8 cellular contexts compared by ENCODE assay signal in the genomic region with DNA sequence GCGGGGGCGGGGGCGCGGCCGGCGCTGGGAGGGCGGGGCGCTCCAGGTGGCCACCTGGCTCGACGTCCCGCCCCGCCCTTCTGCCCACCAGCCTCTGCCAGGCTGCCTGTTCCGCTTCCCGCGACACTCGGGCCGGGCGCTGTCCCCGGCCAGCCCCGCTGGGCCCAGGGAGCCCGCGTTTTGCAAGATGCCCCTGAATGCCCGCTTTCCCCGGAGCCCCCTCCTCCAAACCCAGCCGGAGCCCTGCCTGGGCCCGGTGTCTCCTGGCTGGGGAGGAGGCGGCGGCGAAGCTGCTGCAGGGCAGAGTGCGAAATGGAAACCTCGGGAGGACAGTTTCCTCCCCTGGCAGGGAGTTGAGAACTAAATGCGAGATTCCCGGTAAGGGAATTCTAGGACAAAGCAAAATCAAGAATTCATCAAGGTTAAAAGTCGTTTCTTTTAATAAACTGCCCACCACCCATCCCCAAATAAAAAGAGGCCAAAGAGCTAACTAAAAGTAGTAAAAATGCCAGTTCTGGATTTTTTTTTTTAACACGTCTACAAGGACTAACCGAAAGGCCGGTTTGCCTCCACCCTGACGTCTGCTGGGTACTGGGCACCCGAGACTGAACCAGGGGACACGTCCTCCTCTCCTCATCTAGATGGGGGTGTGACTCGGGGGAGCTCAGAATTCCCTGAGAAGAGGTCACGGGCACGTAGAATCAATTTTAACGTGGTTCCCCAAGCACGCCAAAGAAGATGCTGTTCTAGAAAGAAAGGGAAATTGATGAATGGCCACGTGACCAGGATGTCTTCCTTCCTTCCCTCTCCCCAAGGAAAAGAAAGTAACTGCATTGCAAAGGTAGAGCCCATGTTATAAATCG.
A peak's percentile ranks its signal among the peaks of the same experiment; 100 is the strongest.
DNase-seq lines count a peak whose midpoint lies in the region; ATAC-seq and TF ChIP-seq lines count a peak whose summit lies in the region.

No MANE protein-coding gene starts in this region.

- H3K18ac ChIP-seq in mesenchymal stem cell (ENCODE audit: low read depth in 1 of 2, low read length in 2 of 2): peak overlapping the region; percentile 50 to 80

- H3K27ac ChIP-seq in mesenchymal stem cell (ENCODE audit: low read length, poor library complexity, severe bottlenecking) (no peak overlapping the region), vagina (peak overlapping the region; percentile 75)

- H3K9me3 Mint-ChIP-seq in activated CD4-positive, alpha-beta T cell treated with anti-CD3 and anti-CD28 coated beads, Interleukin-2, amount 10 ng/mL, durations not matched to agents 24 days and 14 days: no peaks in the 10 kb centered on the region
- peaks cover 0 to 12% (median 7%) of the 10 kb centered on the region in 5 experiments for H3K9me3 Mint-ChIP-seq in brain

- H3K4me2 ChIP-seq in mesenchymal stem cell (ENCODE audit: low read length, poor library complexity, severe bottlenecking): peak overlapping the region; percentile 97

- no peak overlapping the region for H3K27ac Mint-ChIP-seq in activated CD4-positive, alpha-beta T cell treated with anti-CD3 and anti-CD28 coated beads, Interleukin-2, amount 10 ng/mL, durations not matched to agents 24 days and 14 days
- peak overlapping the region in 2 of 5 experiments; percentile 50 to 72 for H3K27ac Mint-ChIP-seq in brain

- in situ Hi-C loops in KBM-7 (cut with MboI; ENCODE audit: low pct_unique_long_range_greater_than_20kb, low sequenced_read_pairs): no loop called here

- peak overlapping the region; percentile 79 for H2BK120ac ChIP-seq in mesenchymal stem cell (ENCODE audit: low read depth, low read length)

- H2AK5ac ChIP-seq in mesenchymal stem cell (ENCODE audit: low read length, severe bottlenecking): no peak overlapping the region

- DNase-seq in activated CD4-positive, alpha-beta T cell treated with anti-CD3 and anti-CD28 coated beads, Interleukin-2, amount 10 ng/mL, durations not matched to agents 24 days and 14 days: no peak
- DNase-seq in activated CD4-positive, alpha-beta T cell treated with anti-CD3 and anti-CD28 coated beads, Interleukin-2, amount 50 U/mL, for 48 hours: no peak
- peak; percentile 69 for DNase-seq in NCI-H1105 (lab: John Stamatoyannopoulos, UW)
- DNase-seq in mesenchymal stem cell: peak; percentile 27
- no peak for DNase-seq in vagina (ENCODE audit: extremely low spot score in 2 of 2)
- DNase-seq in KBM-7: no peak

- ATAC-seq in GM21825 (IDR thresholded peaks at IDR 0.05; ENCODE audit: unreplicated experiment): peak; percentile 53

- peak overlapping the region; percentile 66 for H2AFZ ChIP-seq in mesenchymal stem cell (ENCODE audit: low read depth, low read length)

- H3K4me3 ChIP-seq in mesenchymal stem cell (ENCODE audit: insufficient read depth in 1 of 2, low read depth in 1 of 2, low read length in 2 of 2) (peak overlapping the region; percentile 72 to 75), vagina (peak overlapping the region; percentile 76 to 87)

- peak overlapping the region; percentile 66 to 67 for H3K4ac ChIP-seq in mesenchymal stem cell (ENCODE audit: low read depth in 1 of 2, low read length in 2 of 2)

- TF ChIP-seq POLR2A in vagina (IDR thresholded peaks at IDR 0.05): peak in 1 of 2 donors; percentile 17

- H4K8ac ChIP-seq in mesenchymal stem cell (ENCODE audit: low read length): peak overlapping the region; percentile 90

- peak overlapping the region; percentile 51 for H3K4me3 Mint-ChIP-seq in activated CD4-positive, alpha-beta T cell treated with anti-CD3 and anti-CD28 coated beads, Interleukin-2, amount 10 ng/mL, durations not matched to agents 24 days and 14 days
- peak overlapping the region; percentile 68 to 83 (median 80) for H3K4me3 Mint-ChIP-seq in brain

- H3K9me3 ChIP-seq in mesenchymal stem cell (ENCODE audit: control insufficient read depth, low read length) (no peaks in the 10 kb centered on the region), vagina (no peaks in the 10 kb centered on the region)

- H3K4me1 ChIP-seq in mesenchymal stem cell (ENCODE audit: control insufficient read depth, insufficient read depth, low read depth, low read length): peaks cover 16% of the 10 kb centered on the region
- H3K4me1 ChIP-seq in vagina: peaks cover 25% of the 10 kb centered on the region

- WGBS in mesenchymal stem cell: 18% methylated on average over 29 of the region's 47 CpGs

- H2BK5ac ChIP-seq in mesenchymal stem cell (ENCODE audit: low read depth, low read length, poor library complexity, severe bottlenecking): no peak overlapping the region

- no peak overlapping the region for H3K23ac ChIP-seq in mesenchymal stem cell (ENCODE audit: low read length in 2 of 2)

- H4K91ac ChIP-seq in mesenchymal stem cell (ENCODE audit: low read length): no peak overlapping the region

- peak overlapping the region; percentile 67 for H2BK15ac ChIP-seq in mesenchymal stem cell (ENCODE audit: low read depth, poor library complexity, severe bottlenecking)

- H3K27me3 ChIP-seq in mesenchymal stem cell (ENCODE audit: control insufficient read depth in 1 of 2, insufficient read depth in 1 of 2, low read length in 2 of 2): peaks cover 0 to 20% of the 10 kb centered on the region in 2 experiments
- H3K27me3 ChIP-seq in vagina: no peaks in the 10 kb centered on the region

- TF ChIP-seq CTCF in brain (conservative IDR thresholded peaks at IDR 0.05) (no peak), vagina (IDR thresholded peaks at IDR 0.05) (no peak)

- H3K27me3 Mint-ChIP-seq in activated CD4-positive, alpha-beta T cell treated with anti-CD3 and anti-CD28 coated beads, Interleukin-2, amount 10 ng/mL, durations not matched to agents 24 days and 14 days: peaks cover 18% of the 10 kb centered on the region
- H3K27me3 Mint-ChIP-seq in brain: peaks cover 82% of the 10 kb centered on the region

- no peaks in the 10 kb centered on the region for H3K36me3 Mint-ChIP-seq in activated CD4-positive, alpha-beta T cell treated with anti-CD3 and anti-CD28 coated beads, Interleukin-2, amount 10 ng/mL, durations not matched to agents 24 days and 14 days (ENCODE audit: low read depth)
- no peaks in the 10 kb centered on the region for H3K36me3 Mint-ChIP-seq in brain

- intact Hi-C loops in activated CD4-positive, alpha-beta T cell treated with anti-CD3 and anti-CD28 coated beads, Interleukin-2, amount 10 ng/mL, durations not matched to agents 24 days and 14 days (cut with micrococcal nuclease): loop anchor here (1.0 to 2.0 kb wide), 2 partner anchors 57 to 89 kb away; no protein-coding TSS in a partner anchor
- intact Hi-C loops in vagina (cut with DNase I): no loop called here

- peak overlapping the region; percentile 85 for H3K9ac ChIP-seq in mesenchymal stem cell (ENCODE audit: low read length)

- no peaks in the 10 kb centered on the region for H3K79me1 ChIP-seq in mesenchymal stem cell (replicated peaks; ENCODE audit: low read length, poor library complexity, severe bottlenecking)

- peak overlapping the region in 1 of 2 experiments; percentile 76 for H2BK12ac ChIP-seq in mesenchymal stem cell (ENCODE audit: low read length in 2 of 2)

- H3K14ac ChIP-seq in mesenchymal stem cell (ENCODE audit: low read length in 2 of 2): no peak overlapping the region

- H3K36me3 ChIP-seq in mesenchymal stem cell (ENCODE audit: control insufficient read depth in 1 of 2, insufficient read depth in 2 of 2, low read depth in 1 of 2, low read length in 2 of 2) (no peaks in the 10 kb centered on the region), vagina (no peaks in the 10 kb centered on the region)

- peaks cover 14% of the 10 kb centered on the region for H3K4me1 Mint-ChIP-seq in activated CD4-positive, alpha-beta T cell treated with anti-CD3 and anti-CD28 coated beads, Interleukin-2, amount 10 ng/mL, durations not matched to agents 24 days and 14 days
- H3K4me1 Mint-ChIP-seq in brain: peaks cover 40% of the 10 kb centered on the region

Comparison
In these comparisons a context has a peak if more than half of its experiments do, and no peak if none do; other contexts are left out.
1. DNase-seq: peak in NCI-H1105 (single experiment) and mesenchymal stem cell (single experiment); none in activated CD4-positive, alpha-beta T cell treated with anti-CD3 and anti-CD28 coated beads, Interleukin-2, amount 10 ng/mL, durations not matched to agents 24 days and 14 days (single experiment), activated CD4-positive, alpha-beta T cell treated with anti-CD3 and anti-CD28 coated beads, Interleukin-2, amount 50 U/mL, for 48 hours (0 of 2), vagina (0 of 2) and KBM-7 (single experiment).